20 cellular contexts compared by ENCODE assay signal in genomic region chr21:35170244-35170756, GRCh38.
"Had no signal": no experiment of that assay in that cellular context is flagged by ENCODE, and none has a peak within 500 bp of the region (broad histone marks: within the 10 kb centered on the region; RNA-seq: fewer than 3 reads in every experiment).

No MANE protein-coding gene starts in this region.

- ATAC-seq: activated T-cell treated with anti-CD3 and anti-CD28 coated beads, Interleukin-2, amount 50 U/mL, for 72 hours; right lobe of liver had no signal

- H3K27me3 Mint-ChIP-seq: activated CD4-positive, alpha-beta T cell treated with anti-CD3 and anti-CD28 coated beads, Interleukin-2, amount 10 ng/mL, durations not matched to agents 7 days and 5 days; type B pancreatic cell had no signal

- H3K9me3 ChIP-seq: adrenal gland, breast epithelium, ovary, right lobe of liver, stomach had no signal

- H3K36me3 Mint-ChIP-seq: type B pancreatic cell had no signal

- H3K4me1 ChIP-seq: adrenal gland, breast epithelium, left ventricle myocardium inferior, right lobe of liver had no signal

- H3K4me3 Mint-ChIP-seq: activated CD4-positive, alpha-beta T cell treated with anti-CD3 and anti-CD28 coated beads, Interleukin-2, amount 10 ng/mL, durations not matched to agents 7 days and 5 days; activated T-cell treated with anti-CD3 and anti-CD28 coated beads, Interleukin-2, amount 50 U/mL, for 72 hours; T-helper 1 cell treated with Interleukin-12 subunit alpha and Interleukin-12 subunit beta and Interleukin-4 antibody, amounts not matched to agents 30 μg/mL and 1 μg/mL, for 36 hours; type B pancreatic cell had no signal

- DNase-seq: activated CD4-positive, alpha-beta T cell treated with anti-CD3 and anti-CD28 coated beads, Interleukin-2, amount 10 ng/mL, durations not matched to agents 7 days and 5 days; activated CD8-positive, alpha-beta memory T cell treated with anti-CD3 and anti-CD28 coated beads for 24 hours; activated CD8-positive, alpha-beta memory T cell treated with anti-CD3 and anti-CD28 coated beads, Interleukin-2, amount 50 U/mL, for 48 hours; activated gamma-delta T cell treated with Interleukin-2 at 50 U/mL for 16 hours; activated T-cell treated with anti-CD3 and anti-CD28 coated beads, Interleukin-2, amount 50 U/mL, for 72 hours; adrenal gland; foreskin melanocyte; kidney; left ventricle myocardium inferior; mammary epithelial cell; ovary; right lobe of liver; small intestine; stimulated activated CD4-positive, alpha-beta T cell treated with anti-CD3 and anti-CD28 coated beads, Interleukin-15, amount 100 ng/mL, for 24 hours; stimulated activated CD4-positive, alpha-beta T cell treated with anti-CD3 and anti-CD28 coated beads, Interleukin-2, amount 100 ng/mL, for 48 hours; stomach had no signal

- H3K4me3 ChIP-seq: adrenal gland, breast epithelium, coronary artery, left ventricle myocardium inferior, ovary, right lobe of liver, stomach had no signal

- H3K27ac Mint-ChIP-seq: activated T-cell treated with anti-CD3 and anti-CD28 coated beads, Interleukin-2, amount 50 U/mL, for 72 hours; T-helper 1 cell treated with Interleukin-12 subunit alpha and Interleukin-12 subunit beta and Interleukin-4 antibody, amounts not matched to agents 30 μg/mL and 1 μg/mL, for 36 hours; type B pancreatic cell had no signal

- H3K36me3 ChIP-seq: adrenal gland, breast epithelium, left ventricle myocardium inferior, ovary, right lobe of liver, stomach had no signal
